Comparison of ENCODE assay signal across 18 cellular contexts in genomic region chr18:68564348-68564747, GRCh38.
"Had no signal": no experiment of that assay in that cellular context is flagged by ENCODE, and none has a peak within 500 bp of the region (broad histone marks: within the 10 kb centered on the region; RNA-seq: fewer than 3 reads in every experiment).

No MANE protein-coding gene starts in this region.

- H3K36me3 Mint-ChIP-seq: activated naive CD8-positive, alpha-beta T cell treated with anti-CD3 and anti-CD28 coated beads for 36 hours; natural killer cell had no signal

- FAIRE-seq: endometrium had no signal

- H3K27ac ChIP-seq: breast epithelium, dorsolateral prefrontal cortex, esophagus muscularis mucosa, right atrium auricular region, skin epidermis, tibial artery, vagina had no signal

- H3K27me3 ChIP-seq: breast epithelium, esophagus muscularis mucosa, right atrium auricular region, tibial artery, vagina had no signal

- H3K27ac Mint-ChIP-seq: activated naive CD8-positive, alpha-beta T cell treated with anti-CD3 and anti-CD28 coated beads for 36 hours; natural killer cell had no signal

- H3K4me1 Mint-ChIP-seq: activated naive CD8-positive, alpha-beta T cell treated with anti-CD3 and anti-CD28 coated beads for 36 hours; natural killer cell had no signal

- H3K4me3 Mint-ChIP-seq: activated naive CD8-positive, alpha-beta T cell treated with anti-CD3 and anti-CD28 coated beads for 36 hours; activated T-cell treated with anti-CD3 and anti-CD28 coated beads, Interleukin-2, amount 50 U/mL, for 4 hours; natural killer cell had no signal

- DNase-seq: activated CD4-positive, alpha-beta T cell treated with anti-CD3 and anti-CD28 coated beads for 1 hour; activated CD4-positive, alpha-beta T cell treated with anti-CD3 and anti-CD28 coated beads, Interleukin-2, amount 50 U/mL, for 48 hours; activated gamma-delta T cell; activated naive CD8-positive, alpha-beta T cell treated with anti-CD3 and anti-CD28 coated beads for 36 hours; activated T-cell treated with anti-CD3 and anti-CD28 coated beads, Interleukin-2, amount 50 U/mL, for 4 hours; dorsolateral prefrontal cortex; glutamatergic neuron; islet precursor cell; natural killer cell; nucleus accumbens; tibial artery had no signal

- H3K4me3 ChIP-seq: breast epithelium, dorsolateral prefrontal cortex, esophagus muscularis mucosa, right atrium auricular region, skin epidermis, tibial artery, vagina had no signal

- H3K36me3 ChIP-seq: breast epithelium, esophagus muscularis mucosa, right atrium auricular region, tibial artery, vagina had no signal

- H3K4me1 ChIP-seq: breast epithelium, esophagus muscularis mucosa, right atrium auricular region, vagina had no signal

- H3K9me3 Mint-ChIP-seq: activated T-cell treated with anti-CD3 and anti-CD28 coated beads, Interleukin-2, amount 50 U/mL, for 4 hours had no signal

- H3K9me3 ChIP-seq: breast epithelium, esophagus muscularis mucosa, right atrium auricular region, tibial artery, vagina had no signal

- ATAC-seq: activated T-cell treated with anti-CD3 and anti-CD28 coated beads, Interleukin-2, amount 50 U/mL, for 4 hours; left lobe of liver; natural killer cell had no signal
